In the genomic region with DNA sequence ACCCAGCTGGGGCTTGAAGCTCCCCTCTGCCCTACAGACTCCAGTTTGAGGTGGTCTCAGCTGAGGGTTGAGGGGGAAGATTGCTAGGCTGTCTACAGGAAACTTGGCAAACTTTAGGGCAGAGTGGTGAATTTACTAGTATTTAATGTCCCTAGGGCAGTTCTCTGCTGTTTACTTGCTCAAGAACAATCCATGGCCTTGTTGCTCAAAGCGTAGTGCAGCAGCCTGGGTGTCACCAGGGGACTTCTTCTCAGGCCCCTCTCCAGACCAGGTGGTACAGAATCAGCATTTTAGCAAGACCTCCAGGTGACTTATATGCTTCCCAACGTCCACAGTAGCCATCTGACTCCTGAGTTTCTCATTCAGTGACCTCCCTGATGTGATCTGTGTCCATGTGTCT, we compare ENCODE assay signal across 16 cellular contexts.
A peak's percentile ranks its signal among the peaks of the same experiment; 100 is the strongest.
DNase-seq lines count a peak whose midpoint lies in the region; ATAC-seq and TF ChIP-seq lines count a peak whose summit lies in the region.
"Had no signal": no experiment of that assay in that cellular context is flagged by ENCODE, and none has a peak within 500 bp of the region (broad histone marks: within the 10 kb centered on the region; RNA-seq: fewer than 3 reads in every experiment).

No MANE protein-coding gene starts in this region.

- TF ChIP-seq CTCF in IMR-90 (conservative IDR thresholded peaks at IDR 0.05; ENCODE audit: low read depth, low read length) = no peak
- TF ChIP-seq CTCF in esophagus muscularis mucosa (IDR thresholded peaks at IDR 0.05) = no peak
- no peak for TF ChIP-seq CTCF in upper lobe of right lung (IDR thresholded peaks at IDR 0.05)

- no peak overlapping the region for H2BK5ac ChIP-seq in IMR-90 (ENCODE audit: low read depth, low read length, poor library complexity, severe bottlenecking)

- no peak overlapping the region for H2BK15ac ChIP-seq in IMR-90 (ENCODE audit: low read depth, low read length)

- no peak overlapping the region for H3K4me2 ChIP-seq in IMR-90 (ENCODE audit: low read depth, low read length)
- H3K4me2 ChIP-seq: A549, BLaER1, GM23338 had no signal

- no peak overlapping the region for H2AK9ac ChIP-seq in IMR-90 (replicated peaks; ENCODE audit: low read depth, low read length, poor library complexity)

- no peaks in the 10 kb centered on the region for H3K27me3 ChIP-seq in IMR-90 (ENCODE audit: control insufficient read depth, insufficient read depth, low read length)
- H3K27me3 ChIP-seq in esophagus muscularis mucosa = no peaks in the 10 kb centered on the region
- H3K27me3 ChIP-seq in rectal smooth muscle tissue (ENCODE audit: control insufficient read depth, insufficient read depth, low read length) = no peaks in the 10 kb centered on the region
- no peaks in the 10 kb centered on the region for H3K27me3 ChIP-seq in upper lobe of right lung
- H3K27me3 ChIP-seq: BLaER1 had no signal

- no peaks in the 10 kb centered on the region for H3K9me1 ChIP-seq in IMR-90 (ENCODE audit: insufficient read depth, low read length)

- H3K9ac ChIP-seq in IMR-90 (ENCODE audit: low read depth, low read length) (no peak overlapping the region), rectal smooth muscle tissue (ENCODE audit: low read length) (no peak overlapping the region)
- H3K9ac ChIP-seq: BLaER1 had no signal

- no peak overlapping the region for H3K56ac ChIP-seq in IMR-90 (ENCODE audit: extremely low read depth, insufficient read depth, low read length)

- peak overlapping the region; percentile 10 for H2AFZ ChIP-seq in IMR-90 (replicated peaks; ENCODE audit: low read length, poor library complexity)
- H2AFZ ChIP-seq: GM23338 had no signal

- dilution Hi-C loops in IMR-90 (cut with HindIII; ENCODE audit: low sequenced_read_pairs, unreplicated experiment) = no loop called here

- H2BK20ac ChIP-seq in IMR-90 (ENCODE audit: low read depth, low read length) = no peak overlapping the region

- in situ Hi-C loops in IMR-90 (cut with MboI; ENCODE audit: low sequenced_read_pairs) = no loop called here

- H3K9me3 ChIP-seq in IMR-90 (ENCODE audit: control insufficient read depth, insufficient read depth, low read length) (no peaks in the 10 kb centered on the region), esophagus muscularis mucosa (no peaks in the 10 kb centered on the region), upper lobe of right lung (no peaks in the 10 kb centered on the region)
- H3K9me3 ChIP-seq: A549, BLaER1, HAP-1 had no signal

- POLR2A ChIA-PET in IMR-90 (lab: Charles Lee; ENCODE audit: unreplicated experiment) = no interaction called here

- no peak overlapping the region for H4K91ac ChIP-seq in IMR-90 (ENCODE audit: insufficient read depth, low read depth, low read length)

- intact Hi-C loops in IMR-90 (cut with micrococcal nuclease) (no loop called here), esophagus muscularis mucosa (cut with DNase I) (no loop called here), upper lobe of right lung (cut with DNase I) (no loop called here)

- H3K27ac ChIP-seq in IMR-90 (ENCODE audit: insufficient read depth, low read length) (no peak overlapping the region), esophagus muscularis mucosa (replicated peaks in 1 of 4) (peak overlapping the region; percentile 73 to 82 (median 74)), rectal smooth muscle tissue (ENCODE audit: low read depth, low read length) (peak overlapping the region; percentile 71), upper lobe of right lung (no peak overlapping the region)
- H3K27ac ChIP-seq: BLaER1, HL-60 had no signal

- no peak overlapping the region for H3K14ac ChIP-seq in IMR-90 (replicated peaks; ENCODE audit: low read depth, low read length)

- H3K36me3 ChIP-seq in IMR-90 (ENCODE audit: control insufficient read depth, insufficient read depth, low read length) = no peaks in the 10 kb centered on the region
- H3K36me3 ChIP-seq in esophagus muscularis mucosa = peaks cover 0 to 27% (median 14%) of the 10 kb centered on the region in 4 donors
- H3K36me3 ChIP-seq in rectal smooth muscle tissue (ENCODE audit: control insufficient read depth, insufficient read depth, low read length) = no peaks in the 10 kb centered on the region
- no peaks in the 10 kb centered on the region for H3K36me3 ChIP-seq in upper lobe of right lung
- H3K36me3 ChIP-seq: BLaER1, HAP-1 had no signal

- TF ChIP-seq POLR2A in IMR-90 (IDR thresholded peaks at IDR 0.05; ENCODE audit: low read depth, low read length) (no peak), esophagus muscularis mucosa (IDR thresholded peaks at IDR 0.05; ENCODE audit: low read depth) (no peak)

- no peak overlapping the region for H3K4ac ChIP-seq in IMR-90 (ENCODE audit: low read depth, low read length)

- no peak overlapping the region for H4K5ac ChIP-seq in IMR-90 (ENCODE audit: low read depth, low read length)

- H3K4me3 ChIP-seq in IMR-90 (ENCODE audit: insufficient read depth, low read depth, low read length) = no peak overlapping the region
- no peak overlapping the region for H3K4me3 ChIP-seq in esophagus muscularis mucosa
- no peak overlapping the region for H3K4me3 ChIP-seq in rectal smooth muscle tissue (ENCODE audit: low read length)
- no peak overlapping the region for H3K4me3 ChIP-seq in upper lobe of right lung
- H3K4me3 ChIP-seq: A549, BLaER1, GM23338, HAP-1, K562 had no signal

- peaks cover 1% of the 10 kb centered on the region; the same call in 1 of the 2 replicates for H3K4me1 ChIP-seq in IMR-90 (ENCODE audit: control insufficient read depth, insufficient read depth, low read length)
- H3K4me1 ChIP-seq in esophagus muscularis mucosa = peaks cover 23 to 64% (median 60%) of the 10 kb centered on the region in 4 donors
- H3K4me1 ChIP-seq in rectal smooth muscle tissue (ENCODE audit: control insufficient read depth, insufficient read depth, low read length) = peaks cover 28% of the 10 kb centered on the region
- H3K4me1 ChIP-seq in upper lobe of right lung = peaks cover 8% of the 10 kb centered on the region
- H3K4me1 ChIP-seq: BLaER1, HAP-1 had no signal

- no peaks in the 10 kb centered on the region for H4K20me1 ChIP-seq in IMR-90 (ENCODE audit: insufficient read depth, low read length)
- H4K20me1 ChIP-seq: BLaER1 had no signal

- H4K8ac ChIP-seq in IMR-90 (ENCODE audit: low read depth in 2 of 2, low read length in 2 of 2) = no peak overlapping the region

- H3K18ac ChIP-seq in IMR-90 (ENCODE audit: low read depth, low read length) = no peak overlapping the region

- CTCF ChIA-PET in IMR-90 (lab: Yijun Ruan, JAX) = no interaction called here

- no TSS peak for BruUV-seq in IMR-90 (replicated peaks; lab: Mats Ljungman, UMichigan)

- WGBS in IMR-90 (ENCODE audit: extremely low coverage in 2 of 2, insufficient read length in 1 of 2), 2 experiments = 38% methylated on average over 1 of the region's 2 CpGs; no CpG with 5 or more reads in 1 of the 2 experiments
- WGBS in esophagus muscularis mucosa = 80% methylated on average over 2 of the region's 2 CpGs

- DNase-seq in IMR-90 (no peak), esophagus muscularis mucosa (ENCODE audit: extremely low spot score) (peak; percentile 64), upper lobe of right lung (no peak)
- no peak for DNase-seq in activated CD8-positive, alpha-beta memory T cell treated with anti-CD3 and anti-CD28 coated beads, Interleukin-2, amount 50 U/mL, for 4 hours
- DNase-seq: AML-193; CD4-positive, CD25-positive, alpha-beta regulatory T cell; DMS79 had no signal

- no peaks in the 10 kb centered on the region for H3K79me1 ChIP-seq in IMR-90 (ENCODE audit: low read depth in 1 of 2, low read length in 2 of 2)

- H2BK120ac ChIP-seq in IMR-90 (ENCODE audit: low read depth, low read length) = no peak overlapping the region

- ATAC-seq in IMR-90 (ENCODE audit: low read depth) (no peak), upper lobe of right lung (peak; percentile 6), HG02870 (IDR thresholded peaks at IDR 0.05; ENCODE audit: unreplicated experiment) (no peak), HG02610 (IDR thresholded peaks at IDR 0.05; ENCODE audit: unreplicated experiment) (no peak)
- ATAC-seq: A549, GM23338, K562 had no signal

- no peak for TF ChIP-seq EP300 in esophagus muscularis mucosa (IDR thresholded peaks at IDR 0.05)

- no peak overlapping the region for H2AK5ac ChIP-seq in IMR-90 (ENCODE audit: low read depth, low read length)

- no peak overlapping the region for H3K23ac ChIP-seq in IMR-90 (ENCODE audit: low read depth, low read length)

- no peak for TF ChIP-seq RAD21 in IMR-90 (IDR thresholded peaks at IDR 0.05; ENCODE audit: low read length)

TF ChIP-seq in IMR-90, 13 proteins besides CTCF, POLR2A, EP300 and RAD21:
- no peak for TF ChIP-seq RFX5 (IDR thresholded peaks at IDR 0.05; ENCODE audit: low read depth, low read length)
- no peak for TF ChIP-seq CEBPB (IDR thresholded peaks at IDR 0.05; ENCODE audit: low read depth, low read length)
- TF ChIP-seq FOS (IDR thresholded peaks at IDR 0.05; ENCODE audit: low read depth, low read length) = no peak
- no peak for TF ChIP-seq RCOR1 (IDR thresholded peaks at IDR 0.05; ENCODE audit: insufficient replicate concordance, low read length)
- no peak for TF ChIP-seq SMC3 (IDR thresholded peaks at IDR 0.05; ENCODE audit: low read depth, low read length)
- no peak for TF ChIP-seq MAZ (IDR thresholded peaks at IDR 0.05; ENCODE audit: borderline replicate concordance, low read depth, low read length)
- no peak for TF ChIP-seq MXI1 (IDR thresholded peaks at IDR 0.05; ENCODE audit: borderline replicate concordance, low read depth, low read length)

Comparison
In these comparisons a context has a peak if more than half of its experiments do, and no peak if none do; other contexts are left out.
1. H3K27ac ChIP-seq: peak in esophagus muscularis mucosa (4 of 4) and rectal smooth muscle tissue (single experiment); none in IMR-90 (single experiment) and upper lobe of right lung (single experiment).